ENCODE assay signal across 27 cellular contexts in the genomic region with DNA sequence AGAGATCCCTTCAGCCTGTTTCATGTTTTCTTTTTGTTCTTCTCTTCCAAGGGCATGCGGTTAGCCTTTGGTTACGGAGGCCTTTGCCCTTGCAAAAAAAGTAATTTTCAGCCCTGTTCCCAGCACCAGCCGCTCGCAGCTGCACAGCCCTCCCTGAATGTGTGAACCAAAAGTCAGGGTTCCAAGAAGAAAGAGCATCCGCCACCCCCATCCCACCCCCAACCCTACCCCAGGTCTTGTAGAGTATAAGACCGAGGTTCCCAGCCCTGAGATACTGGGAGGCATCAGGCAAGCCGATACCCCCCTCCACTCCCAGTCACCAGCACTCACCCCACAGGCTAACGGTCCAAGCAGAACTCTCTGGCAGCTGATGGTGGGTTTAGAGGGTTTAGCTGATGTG. TPM values are rescaled to one million over a fixed set of nuclear protein-coding genes. Genes with fewer than 3 reads are reported as not detected.
DNase-seq lines count a peak whose midpoint lies in the region; ATAC-seq, FAIRE-seq and TF ChIP-seq lines count a peak whose summit lies in the region.
"Had no signal": no experiment of that assay in that cellular context is flagged by ENCODE, and none has a peak within 500 bp of the region (broad histone marks: within the 10 kb centered on the region; RNA-seq: fewer than 3 reads in every experiment).

No MANE protein-coding gene starts in this region.

- peak overlapping the region; percentile 100 for H3K27ac ChIP-seq in HepG2 (ENCODE audit: extremely low read length, insufficient read depth, low read length)
- H3K27ac ChIP-seq in right lobe of liver = no peak overlapping the region
- peak overlapping the region; percentile 99 for H3K27ac ChIP-seq in hepatocyte
- H3K27ac ChIP-seq in trophoblast cell (ENCODE audit: low read depth, low read length) = no peak overlapping the region
- H3K27ac ChIP-seq in urinary bladder (ENCODE audit: low read depth) = peak overlapping the region; percentile 56

- FAIRE-seq in HepG2 (lab: Jason Lieb, UNC) = no peak

- peak overlapping the region; percentile 39 for H3K4ac ChIP-seq in trophoblast cell (ENCODE audit: low read depth, low read length)

- no peak for TF ChIP-seq EP300 in HepG2 (IDR thresholded peaks at IDR 0.05; ENCODE audit: low read depth in 2 of 2, low read length in 2 of 2)
- TF ChIP-seq EP300 in HepG2 (CRISPR knock-in tag; IDR thresholded peaks at IDR 0.05; ENCODE audit: borderline replicate concordance) = no peak

- CTCF ChIA-PET in HepG2 (lab: Yijun Ruan, JAX; ENCODE audit: low intra/inter-chr PET ratio, low total read pairs) = no interaction called here

- peaks cover 55% of the 10 kb centered on the region for H3K79me1 ChIP-seq in trophoblast cell (ENCODE audit: low read length)

- intact Hi-C loops in HepG2 (cut with micrococcal nuclease; ENCODE audit: unreplicated experiment) (no loop called here), right lobe of liver (cut with DNase I) (no loop called here)

- H3K4me1 ChIP-seq in HepG2 (ENCODE audit: insufficient read depth, low read length) (peaks cover 61% of the 10 kb centered on the region), right lobe of liver (peaks cover 0 to 10% (median 2%) of the 10 kb centered on the region in 4 donors), hepatocyte (ENCODE audit: insufficient read depth) (peaks cover 46% of the 10 kb centered on the region), trophoblast cell (ENCODE audit: control insufficient read depth in 1 of 2, insufficient read depth in 2 of 2, low read length in 2 of 2) (peaks cover 32 to 38% of the 10 kb centered on the region in 2 experiments), urinary bladder (ENCODE audit: insufficient read depth) (no peaks in the 10 kb centered on the region)

- H2BK120ac ChIP-seq in trophoblast cell (ENCODE audit: insufficient read depth, low read length, poor library complexity) = peak overlapping the region; percentile 91

- H3K4me2 ChIP-seq in HepG2 (ENCODE audit: low read depth, low read length) = no peak overlapping the region
- H3K4me2 ChIP-seq in hepatocyte = no peak overlapping the region
- no peak overlapping the region for H3K4me2 ChIP-seq in trophoblast cell (ENCODE audit: low read length)

- no peaks in the 10 kb centered on the region for H3K9me2 ChIP-seq in hepatocyte (replicated peaks; ENCODE audit: insufficient read depth)

- in situ Hi-C loops in HepG2 (cut with HindIII; ENCODE audit: extremely low pct_ligation_motif_present, low pct_unique_long_range_greater_than_20kb) = no loop called here

- H4K20me1 ChIP-seq in HepG2 (ENCODE audit: insufficient read depth, low read length) (no peaks in the 10 kb centered on the region), hepatocyte (ENCODE audit: insufficient read depth, poor library complexity, severe bottlenecking) (no peaks in the 10 kb centered on the region)

- H3K9me3 ChIP-seq in HepG2 (ENCODE audit: low read length) (no peaks in the 10 kb centered on the region), right lobe of liver (no peaks in the 10 kb centered on the region), hepatocyte (ENCODE audit: low read depth) (no peaks in the 10 kb centered on the region), trophoblast cell (ENCODE audit: insufficient read depth, low read depth, low read length) (peaks cover 1% of the 10 kb centered on the region)
- H3K9me3 ChIP-seq: upper lobe of left lung had no signal

- BruUV-seq in HepG2 (replicated peaks; lab: Mats Ljungman, UMichigan) = no TSS peak

- peak overlapping the region; percentile 68 for H4K8ac ChIP-seq in trophoblast cell (ENCODE audit: low read depth, low read length)

- TF ChIP-seq CTCF in HepG2 (CRISPR knock-in tag; IDR thresholded peaks at IDR 0.05) (no peak), right lobe of liver (IDR thresholded peaks at IDR 0.05) (no peak), hepatocyte (IDR thresholded peaks at IDR 0.05; ENCODE audit: poor library complexity) (no peak)

- H4K91ac ChIP-seq in trophoblast cell (ENCODE audit: low read depth, low read length) = peak overlapping the region; percentile 93

- H3K36me3 ChIP-seq in HepG2 (replicated peaks in 1 of 2; ENCODE audit: control insufficient read depth in 1 of 2, insufficient read depth in 2 of 2, low read length in 2 of 2) (no peaks in the 10 kb centered on the region), right lobe of liver (no peaks in the 10 kb centered on the region), hepatocyte (replicated peaks; ENCODE audit: insufficient read depth, low read depth) (no peaks in the 10 kb centered on the region), trophoblast cell (ENCODE audit: control insufficient read depth in 1 of 2, insufficient read depth in 2 of 2, low read length in 2 of 2) (no peaks in the 10 kb centered on the region), urinary bladder (ENCODE audit: insufficient read depth) (no peaks in the 10 kb centered on the region)
- H3K36me3 ChIP-seq: upper lobe of left lung had no signal

- DNase-seq in HepG2 (ENCODE audit: low spot score) (no peak), right lobe of liver (no peak), hepatocyte (ENCODE audit: low spot score) (no peak), trophoblast cell (no peak), LoVo (ENCODE audit: low spot score) (no peak), AG08395 (ENCODE audit: low spot score) (no peak)
- DNase-seq: activated B cell treated with CpG ODN at 0.5 μM for 24 hours; activated CD4-positive, alpha-beta memory T cell treated with anti-CD3 and anti-CD28 coated beads, Interleukin-2, amount 10 ng/mL, durations not matched to agents 7 days and 5 days; activated gamma-delta T cell; activated naive CD8-positive, alpha-beta T cell treated with anti-CD3 and anti-CD28 coated beads, Interleukin-2, amount 50 U/mL, for 24 hours; COR-L47; left colon; NCI-H1417 treated with DMSO at 0.1 percent for 48 hours; NCI-H524 treated with DMSO at 0.1 percent for 48 hours; stimulated activated CD4-positive, alpha-beta T cell treated with anti-CD3 and anti-CD28 coated beads, Interleukin-4, amount 100 ng/mL, for 1 hour; stimulated activated naive CD4-positive, alpha-beta T cell treated with Interleukin-2 at 50 U/mL for 16 hours; T-helper 9 cell; upper lobe of left lung had no signal

- no peaks in the 10 kb centered on the region for H3K27me3 ChIP-seq in HepG2 (ENCODE audit: control insufficient read depth in 1 of 2, insufficient read depth in 2 of 2, low read length in 2 of 2)
- no peaks in the 10 kb centered on the region for H3K27me3 ChIP-seq in right lobe of liver
- no peaks in the 10 kb centered on the region for H3K27me3 ChIP-seq in hepatocyte
- H3K27me3 ChIP-seq in trophoblast cell (ENCODE audit: insufficient read depth, low read length) = no peaks in the 10 kb centered on the region
- H3K27me3 ChIP-seq: upper lobe of left lung had no signal

- H3K23ac ChIP-seq in trophoblast cell (ENCODE audit: low read length) = no peak overlapping the region

- TF ChIP-seq POLR2A in HepG2 (IDR thresholded peaks at IDR 0.05; ENCODE audit: insufficient read depth in 1 of 2, low read depth in 2 of 2, low read length in 2 of 2) = no peak
- TF ChIP-seq POLR2A in right lobe of liver (IDR thresholded peaks at IDR 0.05) = no peak

- ATAC-seq in HepG2 = no peak
- ATAC-seq in right lobe of liver = no peak
- ATAC-seq in HG02852 (IDR thresholded peaks at IDR 0.05; ENCODE audit: unreplicated experiment) = no peak
- ATAC-seq: activated naive CD8-positive, alpha-beta T cell treated with anti-CD3 and anti-CD28 coated beads, Interleukin-2, amount 50 U/mL, for 24 hours; left colon had no signal

- H2BK5ac ChIP-seq in trophoblast cell (ENCODE audit: low read depth, low read length, poor library complexity) = peak overlapping the region; percentile 57

- 93% methylated on average over 8 of the region's 8 CpGs for WGBS in HepG2 (ENCODE audit: low lambda C conversion rate)
- 91% methylated on average over 4 of the region's 8 CpGs for WGBS in right lobe of liver (ENCODE audit: insufficient coverage, low coverage, low lambda C conversion rate, missing lambda C conversion rate)
- 89% methylated on average over 8 of the region's 8 CpGs for WGBS in hepatocyte (ENCODE audit: low lambda C conversion rate, missing lambda C conversion rate)
- WGBS in trophoblast cell (ENCODE audit: extremely low coverage, insufficient coverage, insufficient read length) = no CpG with 5 or more reads among the region's 8 CpGs
- WGBS in urinary bladder = 91% methylated on average over 8 of the region's 8 CpGs

- H3K4me3 ChIP-seq in HepG2 (replicated peaks in 1 of 3; ENCODE audit: insufficient read depth in 1 of 3, low read depth in 2 of 3, low read length in 3 of 3) (no peak overlapping the region), right lobe of liver (no peak overlapping the region), hepatocyte (no peak overlapping the region), trophoblast cell (ENCODE audit: low read depth, low read length) (no peak overlapping the region), urinary bladder (ENCODE audit: low read depth, low read length) (no peak overlapping the region)
- H3K4me3 ChIP-seq: smooth muscle cell, upper lobe of left lung had no signal

- peak overlapping the region; percentile 49 for H3K14ac ChIP-seq in trophoblast cell (ENCODE audit: low read length)

- H4K12ac ChIP-seq in trophoblast cell (ENCODE audit: low read depth, low read length) = no peak overlapping the region

- H3K9ac ChIP-seq in HepG2 (ENCODE audit: insufficient read depth, low read depth, low read length) (peak overlapping the region; percentile 29), trophoblast cell (ENCODE audit: low read length) (no peak overlapping the region)

- POLR2A ChIA-PET in HepG2 (lab: Yijun Ruan, JAX) = no interaction called here

- TF ChIP-seq RAD21 in HepG2 (CRISPR knock-in tag; IDR thresholded peaks at IDR 0.05) = no peak

- peak overlapping the region; percentile 72 for H3K18ac ChIP-seq in trophoblast cell (ENCODE audit: low read length)

- no peak overlapping the region for H2AFZ ChIP-seq in HepG2 (ENCODE audit: low read length)
- H2AFZ ChIP-seq in hepatocyte = no peak overlapping the region
- no peak overlapping the region for H2AFZ ChIP-seq in trophoblast cell (ENCODE audit: insufficient read depth, low read length, poor library complexity)

- peak overlapping the region; percentile 91 for H2AK5ac ChIP-seq in trophoblast cell (ENCODE audit: low read length)

- peak overlapping the region; percentile 91 for H2BK12ac ChIP-seq in trophoblast cell (ENCODE audit: low read length)

- H3K79me2 ChIP-seq in HepG2 (ENCODE audit: insufficient read depth, low read length) = no peaks in the 10 kb centered on the region
- no peaks in the 10 kb centered on the region for H3K79me2 ChIP-seq in hepatocyte
- peaks cover 15% of the 10 kb centered on the region for H3K79me2 ChIP-seq in trophoblast cell (ENCODE audit: control insufficient read depth, insufficient read depth, low read length, poor library complexity)

RNA-seq across cellular contexts. Expression of gene IGLL1, which starts 56.3 kb away (rescaled TPM):
- total RNA-seq in HepG2 (2016; rRNA removed; fragmentation: Illumina TruSeq; extraction: Trizol) = not detected in 2 replicates
- not detected in 2 replicates for total RNA-seq in HepG2 (2016; cell fraction: cytosol; rRNA removed; fragmentation: Illumina TruSeq; extraction: Trizol; ENCODE audit: low read depth)
- total RNA-seq in HepG2 (2016; cell fraction: insoluble cytoplasmic fraction; rRNA removed; fragmentation: Illumina TruSeq; extraction: Trizol) = not detected in 2 replicates
- not detected in 2 replicates for total RNA-seq in HepG2 (2016; cell fraction: membrane; rRNA removed; fragmentation: Illumina TruSeq; extraction: Trizol)
- not detected in 2 replicates for total RNA-seq in HepG2 (2016; cell fraction: nucleus; rRNA removed; fragmentation: Illumina TruSeq; extraction: Trizol)
- polyA plus RNA-seq in HepG2 (2011; rRNA removed) = not detected in 2 replicates
- not detected in 2 replicates for polyA plus RNA-seq in HepG2 (2011; cell fraction: cytosol; rRNA removed)
- not detected in 2 replicates for polyA plus RNA-seq in HepG2 (2011; cell fraction: nucleus; rRNA removed)
- polyA plus RNA-seq in HepG2 (2012) = not detected in 2 replicates
- not detected in 2 replicates for polyA plus RNA-seq in HepG2 (2016; cell fraction: cytosol; fragmentation: Illumina TruSeq; extraction: Trizol; ENCODE audit: low read depth)
- polyA plus RNA-seq in HepG2 (2016; cell fraction: insoluble cytoplasmic fraction; fragmentation: Illumina TruSeq; extraction: Trizol; ENCODE audit: low read depth) = not detected in 2 replicates
- not detected in 2 replicates for polyA plus RNA-seq in HepG2 (2016; cell fraction: membrane; fragmentation: Illumina TruSeq; extraction: Trizol; ENCODE audit: low read depth)
- not detected in 2 replicates for polyA plus RNA-seq in HepG2 (2016; cell fraction: nucleus; fragmentation: Illumina TruSeq; extraction: Trizol; ENCODE audit: insufficient read depth, low read depth)
- polyA minus RNA-seq in HepG2 (2011; rRNA and poly(A)+ RNA removed; ENCODE audit: low replicate concordance) = not detected in 2 replicates
- polyA minus RNA-seq in HepG2 (2011; cell fraction: cytosol; rRNA and poly(A)+ RNA removed) = not detected in 2 replicates
- not detected in 2 replicates for polyA minus RNA-seq in HepG2 (2011; cell fraction: nucleus; rRNA and poly(A)+ RNA removed)
- not detected for total RNA-seq in right lobe of liver
- not detected in 2 replicates for total RNA-seq in hepatocyte
- polyA plus RNA-seq in hepatocyte = not detected in 2 replicates
- polyA plus RNA-seq in trophoblast cell (2013) = not detected in 2 replicates
- not detected for total RNA-seq in urinary bladder
- not detected for polyA plus RNA-seq in urinary bladder
- total RNA-seq: A673, activated B cell treated with CpG ODN at 0.5 μM for 24 hours, glomerular endothelial cell, left colon, M059J, neural crest cell, RPMI7951, smooth muscle cell, upper lobe of left lung had no signal
- polyA plus RNA-seq: BJ, smooth muscle cell had no signal

Comparison
In these comparisons a context has a peak if more than half of its experiments do, and no peak if none do; other contexts are left out.
1. H3K27ac ChIP-seq: peak in HepG2 (single experiment), hepatocyte (single experiment) and urinary bladder (single experiment); none in right lobe of liver (0 of 3) and trophoblast cell (single experiment).